8 cellular contexts compared by ENCODE assay signal in genomic region chr14:49586673-49587460, GRCh38. TPM values are rescaled to one million over a fixed set of nuclear protein-coding genes. Genes with fewer than 3 reads are reported as not detected.
DNase-seq lines count a peak whose midpoint lies in the region; ATAC-seq and TF ChIP-seq lines count a peak whose summit lies in the region.

No MANE protein-coding gene starts in this region.

- peak overlapping the region; percentile 30 for H2AFZ ChIP-seq in mammary epithelial cell (ENCODE audit: low read depth, low read length)

- CTCF ChIA-PET in mammary epithelial cell (lab: Charles Lee; ENCODE audit: low non-redundant PET): interaction anchor here (0.5 to 1.1 kb wide), 5 partner anchors 47 to 127 kb away, joined by 4 to 17 read pairs (median 6); no protein-coding TSS in a partner anchor

- H3K36me3 ChIP-seq in mammary epithelial cell (ENCODE audit: insufficient read depth, low read length): peaks cover 24% of the 10 kb centered on the region

- H3K9me3 ChIP-seq in mammary epithelial cell (replicated peaks; ENCODE audit: insufficient read depth, low read length): no peaks in the 10 kb centered on the region

- H3K27me3 ChIP-seq in mammary epithelial cell (ENCODE audit: insufficient read depth, low read length): no peaks in the 10 kb centered on the region

- peak overlapping the region; percentile 90 to 99 (median 93) for H3K4me3 Mint-ChIP-seq in immature natural killer cell

- H3K79me2 ChIP-seq in mammary epithelial cell (ENCODE audit: insufficient read depth, low read length): peaks cover 43% of the 10 kb centered on the region

- peak; percentile 76 to 80 for TF ChIP-seq CTCF in mammary epithelial cell (conservative IDR thresholded peaks at IDR 0.05 in 1 of 2, IDR thresholded peaks at IDR 0.05 in 1 of 2; ENCODE audit: extremely low read depth in 1 of 2, insufficient read depth in 1 of 2, low read depth in 1 of 2, low read length in 2 of 2)

- DNase-seq in Right ventricle myocardium inferior (ENCODE audit: missing footprints) (no peak), cardiac septum (ENCODE audit: low spot score) (no peak), NCI-H1417 (lab: John Stamatoyannopoulos, UW) (peak; percentile 81 to 92 (median 85)), T-helper 1 cell (peak in 4 of 5 donors; percentile 7 to 79 (median 24)), mammary epithelial cell (peak; percentile 79), immature natural killer cell (peak in 2 of 3 donors; percentile 74 to 78), smooth muscle cell of the brain vasculature (ENCODE audit: low read depth, low spot score) (peak; percentile 64)

- H3K27ac Mint-ChIP-seq in immature natural killer cell: peak overlapping the region; percentile 93 to 99 (median 94)

- peak overlapping the region; percentile 8 for H3K27ac ChIP-seq in mammary epithelial cell (ENCODE audit: insufficient read depth, low read depth, low read length)

- H3K9me3 Mint-ChIP-seq in immature natural killer cell: peaks cover 0 to 3% (median 0%) of the 10 kb centered on the region in 6 donors

- in situ Hi-C loops in mammary epithelial cell (cut with MboI; ENCODE audit: low sequenced_read_pairs in 2 of 2): no loop called here

- dilution Hi-C loops in mammary epithelial cell (cut with HindIII; ENCODE audit: low sequenced_read_pairs): no loop called here

- ATAC-seq in Right ventricle myocardium inferior (peak; percentile 21), HG02870 (IDR thresholded peaks at IDR 0.05; ENCODE audit: unreplicated experiment) (peak; percentile 26)

- no peak overlapping the region for H3K9ac ChIP-seq in mammary epithelial cell (ENCODE audit: insufficient read depth, low read length)

- WGBS in mammary epithelial cell (ENCODE audit: low coverage, missing lambda C conversion rate): 2% methylated on average over 11 of the region's 21 CpGs

- no TSS peak for BruUV-seq in mammary epithelial cell (replicated peaks; lab: Mats Ljungman, UMichigan)

- H3K36me3 Mint-ChIP-seq in immature natural killer cell: peaks cover 0 to 21% (median 14%) of the 10 kb centered on the region in 3 donors

- peaks cover 13 to 26% (median 22%) of the 10 kb centered on the region in 3 donors for H3K27me3 Mint-ChIP-seq in immature natural killer cell (ENCODE audit: low read depth in 3 of 3)

- peaks cover 3% of the 10 kb centered on the region for H4K20me1 ChIP-seq in mammary epithelial cell (ENCODE audit: insufficient read depth, low read length)

- H3K4me1 Mint-ChIP-seq in immature natural killer cell: peaks cover 55 to 59% of the 10 kb centered on the region in 2 donors

- intact Hi-C loops in Right ventricle myocardium inferior (cut with DNase I): loop anchor here (5.0 kb wide), 1 partner anchor 35 kb away; the partner anchor contains the start of genes MGAT2 and RPL36AL
- intact Hi-C loops in cardiac septum (cut with DNase I): no loop called here
- intact Hi-C loops in mammary epithelial cell (cut with micrococcal nuclease): loop anchor here (1.0 to 2.0 kb wide), 3 partner anchors 11 to 82 kb away; partner anchors contain the start of genes LRR1, MGAT2 and RPL36AL

- H3K4me2 ChIP-seq in mammary epithelial cell (ENCODE audit: insufficient read depth, low read depth, low read length): peak overlapping the region; percentile 70

- peaks cover 7% of the 10 kb centered on the region for H3K4me1 ChIP-seq in mammary epithelial cell (ENCODE audit: insufficient read depth, low read length)

- H3K4me3 ChIP-seq in mammary epithelial cell (replicated peaks in 1 of 3; ENCODE audit: insufficient read depth in 1 of 3, low read depth in 2 of 3, low read length in 3 of 3): peak overlapping the region; percentile 19 to 36 (median 24)

RNA-seq across cellular contexts. Expression of gene RPS29, which starts 0.7 kb away (rescaled TPM):
- total RNA-seq in Right ventricle myocardium inferior (918 TPM), cardiac septum (612 TPM), mammary epithelial cell (1,000 to 10,000 TPM; 1,150 to 1,610 TPM)
- polyA plus RNA-seq in mammary epithelial cell (8,703 TPM), immature natural killer cell (1,000 to 10,000 TPM; 2,323 to 7,295 (median 3,604) TPM)
- 952 TPM for polyA minus RNA-seq in mammary epithelial cell

RNA-seq across cellular contexts. Expression of gene LRR1, which starts 11.9 kb away (rescaled TPM):
- total RNA-seq in Right ventricle myocardium inferior: 6.2 TPM
- total RNA-seq in cardiac septum: 4.7 TPM
- 10 to 100 TPM in 1 of 2 donors, 1 to 10 TPM in 1; 8.3 to 20.7 TPM for total RNA-seq in mammary epithelial cell
- 18.0 TPM for polyA plus RNA-seq in mammary epithelial cell
- 14.0 TPM for polyA minus RNA-seq in mammary epithelial cell
- polyA plus RNA-seq in immature natural killer cell: 10 to 100 TPM; 10.6 to 14.4 (median 12.5) TPM

RNA-seq across cellular contexts. Expression of gene RPL36AL, which starts 33.6 kb away (rescaled TPM):
- total RNA-seq in Right ventricle myocardium inferior (138 TPM), cardiac septum (135 TPM), mammary epithelial cell (100 to 1,000 TPM in 1 of 2 donors, 10 to 100 TPM in 1; 78.7 to 214 TPM)
- polyA plus RNA-seq in mammary epithelial cell (372 TPM), immature natural killer cell (100 to 1,000 TPM; 610 to 699 (median 654) TPM)
- polyA minus RNA-seq in mammary epithelial cell: 49.3 TPM

RNA-seq across cellular contexts. Expression of gene MGAT2, which starts 33.7 kb away (rescaled TPM):
- total RNA-seq in Right ventricle myocardium inferior: 10.8 TPM
- total RNA-seq in cardiac septum: 20.0 TPM
- 10 to 100 TPM; 40.5 to 41.8 TPM for total RNA-seq in mammary epithelial cell
- polyA plus RNA-seq in mammary epithelial cell: 27.0 TPM
- polyA minus RNA-seq in mammary epithelial cell: 34.5 TPM
- polyA plus RNA-seq in immature natural killer cell: 10 to 100 TPM; 32.0 to 50.0 (median 37.8) TPM

RNA-seq across cellular contexts. Expression of gene DNAAF2, which starts 48.2 kb away (rescaled TPM):
- 6.1 TPM for total RNA-seq in Right ventricle myocardium inferior
- 4.8 TPM for total RNA-seq in cardiac septum
- 10 to 100 TPM in 1 of 2 donors, 1 to 10 TPM in 1; 7.9 to 10.5 TPM for total RNA-seq in mammary epithelial cell
- polyA plus RNA-seq in mammary epithelial cell: 6.0 TPM
- polyA minus RNA-seq in mammary epithelial cell: 2.2 TPM
- polyA plus RNA-seq in immature natural killer cell: 10 to 100 TPM; 13.3 to 17.2 (median 15.4) TPM

Comparison
In these comparisons a context has a peak if more than half of its experiments do, and no peak if none do; other contexts are left out.
1. DNase-seq: peak in NCI-H1417 (3 of 3), T-helper 1 cell (4 of 5), mammary epithelial cell (single experiment), immature natural killer cell (2 of 3) and smooth muscle cell of the brain vasculature (single experiment); none in Right ventricle myocardium inferior (single experiment) and cardiac septum (single experiment).